In the genomic region with DNA sequence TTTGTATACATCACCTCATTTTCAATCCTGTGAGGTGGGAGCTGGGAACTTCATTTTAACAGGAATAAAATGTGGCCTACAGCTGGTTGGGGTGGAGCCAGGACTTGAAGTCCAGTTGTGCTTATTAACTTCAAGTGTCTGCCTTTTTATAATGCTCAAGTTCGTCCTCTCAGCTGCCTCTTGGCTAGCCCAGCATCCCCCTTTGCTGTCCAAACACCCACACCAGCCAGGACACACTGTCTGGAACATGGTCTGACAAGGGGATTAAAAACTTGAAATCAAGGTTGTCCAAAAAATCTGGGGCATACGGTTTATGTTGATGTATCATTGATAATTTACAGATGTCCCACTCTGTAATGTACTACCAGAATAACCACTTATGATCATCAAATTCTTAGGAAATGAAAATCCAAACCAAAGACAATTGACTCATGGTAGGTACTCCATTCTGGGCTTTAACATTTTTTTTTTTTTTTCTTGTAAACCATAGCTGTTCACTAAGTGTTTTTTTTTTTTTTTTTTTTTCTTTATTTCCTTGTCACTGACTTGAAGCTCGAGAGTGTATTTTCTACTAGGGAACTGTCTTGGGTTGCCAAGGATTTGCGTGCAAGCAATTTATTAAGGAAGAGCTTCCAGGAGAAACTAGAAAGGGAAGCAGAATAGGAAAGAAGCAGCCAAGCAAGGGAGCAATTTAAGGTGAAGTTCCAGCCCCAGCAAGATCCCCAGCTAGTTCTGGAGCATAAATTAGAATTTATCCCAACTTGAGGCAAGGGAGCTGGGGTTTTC, we compare ENCODE assay signal across 1 cellular context.
TF ChIP-seq lines count a peak whose summit lies in the region.

No MANE protein-coding gene starts in this region.

TF ChIP-seq in HEK293, 187 proteins besides CTCF, POLR2A, EP300 and RAD21 (continued from another document):
- TF ChIP-seq ZFP69B (tag by site-specific recombination; IDR thresholded peaks at IDR 0.05) (no peak), ZNF354C (tag by site-specific recombination; IDR thresholded peaks at IDR 0.05; ENCODE audit: borderline replicate concordance, low read depth) (no peak)
- TF ChIP-seq, protein P1, sequence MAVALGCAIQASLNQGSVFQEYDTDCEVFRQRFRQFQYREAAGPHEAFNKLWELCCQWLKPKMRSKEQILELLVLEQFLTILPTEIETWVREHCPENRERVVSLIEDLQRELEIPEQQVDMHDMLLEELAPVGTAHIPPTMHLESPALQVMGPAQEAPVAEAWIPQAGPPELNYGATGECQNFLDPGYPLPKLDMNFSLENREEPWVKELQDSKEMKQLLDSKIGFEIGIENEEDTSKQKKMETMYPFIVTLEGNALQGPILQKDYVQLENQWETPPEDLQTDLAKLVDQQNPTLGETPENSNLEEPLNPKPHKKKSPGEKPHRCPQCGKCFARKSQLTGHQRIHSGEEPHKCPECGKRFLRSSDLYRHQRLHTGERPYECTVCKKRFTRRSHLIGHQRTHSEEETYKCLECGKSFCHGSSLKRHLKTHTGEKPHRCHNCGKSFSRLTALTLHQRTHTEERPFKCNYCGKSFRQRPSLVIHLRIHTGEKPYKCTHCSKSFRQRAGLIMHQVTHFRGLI (tag by site-specific recombination; IDR thresholded peaks at IDR 0.05): no peak
